8 cellular contexts compared by ENCODE assay signal in the genomic region with DNA sequence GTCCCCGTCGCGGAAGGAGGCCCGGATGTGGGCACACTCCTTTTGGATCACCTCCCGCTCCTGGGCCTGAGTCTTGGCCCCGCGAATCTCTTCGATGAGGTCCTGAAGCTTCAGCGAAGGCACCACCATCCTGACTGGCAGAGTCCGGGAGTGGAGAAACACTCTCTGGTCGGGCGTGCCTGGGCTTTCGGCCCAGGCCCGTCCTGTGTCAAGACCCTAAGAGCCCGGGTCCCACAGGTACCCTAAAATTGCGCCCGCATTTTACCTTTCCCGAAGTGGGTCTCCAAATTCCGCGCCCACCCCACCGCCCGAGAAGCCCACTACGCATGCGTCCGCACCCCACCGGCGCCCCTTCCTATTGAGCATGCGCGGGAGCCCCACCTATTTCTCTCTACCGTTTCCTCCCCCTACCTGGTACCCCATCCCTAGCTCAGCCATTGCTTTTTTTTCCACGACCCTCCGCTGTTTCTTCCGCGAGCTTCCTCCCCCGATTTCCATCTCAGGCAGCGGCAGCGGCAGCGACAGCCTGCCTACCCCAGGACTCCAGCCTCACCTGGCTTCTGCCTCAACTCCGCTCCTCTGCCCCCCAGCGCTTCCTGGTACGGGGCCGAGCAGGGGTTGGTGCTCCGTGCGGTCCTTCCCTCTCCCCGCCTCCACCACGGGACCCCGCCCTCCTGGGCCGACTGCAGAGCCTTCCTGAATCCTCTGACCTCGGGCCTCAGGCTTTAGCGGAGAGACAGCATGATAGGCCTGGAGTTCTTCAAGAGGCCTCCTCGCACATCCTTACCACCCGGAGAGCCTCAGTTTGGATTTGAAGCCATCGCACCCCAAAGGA. TPM values are rescaled to one million over a fixed set of nuclear protein-coding genes. Genes with fewer than 3 reads are reported as not detected.
A peak's percentile ranks its signal among the peaks of the same experiment; 100 is the strongest.
DNase-seq lines count a peak whose midpoint lies in the region; FAIRE-seq and TF ChIP-seq lines count a peak whose summit lies in the region.

A gene with protein sequence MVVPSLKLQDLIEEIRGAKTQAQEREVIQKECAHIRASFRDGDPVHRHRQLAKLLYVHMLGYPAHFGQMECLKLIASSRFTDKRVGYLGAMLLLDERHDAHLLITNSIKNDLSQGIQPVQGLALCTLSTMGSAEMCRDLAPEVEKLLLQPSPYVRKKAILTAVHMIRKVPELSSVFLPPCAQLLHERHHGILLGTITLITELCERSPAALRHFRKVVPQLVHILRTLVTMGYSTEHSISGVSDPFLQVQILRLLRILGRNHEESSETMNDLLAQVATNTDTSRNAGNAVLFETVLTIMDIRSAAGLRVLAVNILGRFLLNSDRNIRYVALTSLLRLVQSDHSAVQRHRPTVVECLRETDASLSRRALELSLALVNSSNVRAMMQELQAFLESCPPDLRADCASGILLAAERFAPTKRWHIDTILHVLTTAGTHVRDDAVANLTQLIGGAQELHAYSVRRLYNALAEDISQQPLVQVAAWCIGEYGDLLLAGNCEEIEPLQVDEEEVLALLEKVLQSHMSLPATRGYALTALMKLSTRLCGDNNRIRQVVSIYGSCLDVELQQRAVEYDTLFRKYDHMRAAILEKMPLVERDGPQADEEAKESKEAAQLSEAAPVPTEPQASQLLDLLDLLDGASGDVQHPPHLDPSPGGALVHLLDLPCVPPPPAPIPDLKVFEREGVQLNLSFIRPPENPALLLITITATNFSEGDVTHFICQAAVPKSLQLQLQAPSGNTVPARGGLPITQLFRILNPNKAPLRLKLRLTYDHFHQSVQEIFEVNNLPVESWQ (minus strand): TSS at position 606 of the 835 bp plus-strand sequence. CDS start 477 bp downstream, at position 129.

- FAIRE-seq in frontal cortex (lab: Jason Lieb, UNC), result no peak

- peak; percentile 82 to 97 for DNase-seq in HAP-1 (ENCODE audit: low spot score in 2 of 2)
- peak; percentile 77 for DNase-seq in MM.1S
- peak in 1 of 2 experiments; percentile 16 for DNase-seq in SJSA1 (ENCODE audit: low read depth in 1 of 2, low spot score in 2 of 2)
- peak; percentile 74 for DNase-seq in activated gamma-delta T cell treated with anti-CD3 and anti-CD28 coated beads, Interleukin-2, amount 50 U/mL, for 16 hours (ENCODE audit: low read depth)
- peak in 1 of 2 donors; percentile 67 for DNase-seq in frontal cortex (ENCODE audit: low spot score in 2 of 2)
- peak in 51 of 56 donors; percentile 44 to 85 (median 72) for DNase-seq in nucleus accumbens (lab: John Stamatoyannopoulos, UW)
- peak; percentile 90 for DNase-seq in testis

- intact Hi-C loops in testis (cut with DNase I; ENCODE audit: low total_unique reads), result no loop called here

- no peaks in the 10 kb centered on the region for H4K20me1 ChIP-seq in MM.1S (ENCODE audit: insufficient read depth, low read length)

- H2AFZ ChIP-seq in MM.1S (ENCODE audit: low read length), result peak within 1 kb of the TSS; percentile 79; the same call in 1 of the 2 replicates

- H3K4me2 ChIP-seq in MM.1S (ENCODE audit: low read depth, low read length), result peak within 1 kb of the TSS; percentile 73; the same call in 1 of the 2 replicates

- TF ChIP-seq POLR2A in testis (IDR thresholded peaks at IDR 0.05), result no peak

- H3K4me1 ChIP-seq in ES-I3 (ENCODE audit: insufficient read depth, low read length) (peaks cover 24% of the 10 kb centered on the region), HAP-1 (peaks cover 18% of the 10 kb centered on the region), MM.1S (ENCODE audit: low read length) (no peaks in the 10 kb centered on the region), SJSA1 (replicated peaks) (peaks cover 10% of the 10 kb centered on the region), testis (peaks cover 4% of the 10 kb centered on the region)

- WGBS in testis, 2 donors, result 1 to 2% methylated on average over 48 to 53 of the region's 53 CpGs

- H3F3A ChIP-seq in MM.1S (ENCODE audit: insufficient read depth, low read length), result no peaks in the 10 kb centered on the region

- H3K27ac ChIP-seq in MM.1S (ENCODE audit: low read length) (peak within 1 kb of the TSS; percentile 19; the same call in 1 of the 2 replicates), SJSA1 (no peak within 1 kb of the TSS), testis (peak within 1 kb of the TSS; percentile 2 to 85)

- H3K36me3 ChIP-seq in ES-I3 (ENCODE audit: insufficient read depth, low read length) (no peaks in the 10 kb centered on the region), HAP-1 (replicated peaks) (peaks cover 15% of the 10 kb centered on the region), MM.1S (replicated peaks; ENCODE audit: insufficient read depth, low read length) (no peaks in the 10 kb centered on the region), SJSA1 (no peaks in the 10 kb centered on the region), testis (ENCODE audit: low read depth, missing control alignments) (no peaks in the 10 kb centered on the region)

- H3K9me2 ChIP-seq in MM.1S (replicated peaks; ENCODE audit: insufficient read depth, low read length), result no peaks in the 10 kb centered on the region

- H3K9ac ChIP-seq in ES-I3 (ENCODE audit: low read depth, low read length) (peak within 1 kb of the TSS; percentile 87), MM.1S (ENCODE audit: low read length) (peak within 1 kb of the TSS; percentile 46; the same call in 1 of the 2 replicates)

- H3K9me3 ChIP-seq in ES-I3 (ENCODE audit: control insufficient read depth, insufficient read depth, low read length) (no peaks in the 10 kb centered on the region), HAP-1 (no peaks in the 10 kb centered on the region), MM.1S (replicated peaks; ENCODE audit: insufficient read depth, low read length) (no peaks in the 10 kb centered on the region), SJSA1 (replicated peaks) (no peaks in the 10 kb centered on the region), testis (no peaks in the 10 kb centered on the region)

- no peaks in the 10 kb centered on the region for H3K27me3 ChIP-seq in HAP-1 (ENCODE audit: low read depth)
- H3K27me3 ChIP-seq in MM.1S (replicated peaks; ENCODE audit: insufficient read depth, low read length), result no peaks in the 10 kb centered on the region
- no peaks in the 10 kb centered on the region; the same call in 1 of the 2 replicates for H3K27me3 ChIP-seq in SJSA1 (replicated peaks)
- no peaks in the 10 kb centered on the region for H3K27me3 ChIP-seq in testis

- TF ChIP-seq CTCF in MM.1S (IDR thresholded peaks at IDR 0.05; ENCODE audit: low read length) (no peak), testis (IDR thresholded peaks at IDR 0.05) (no peak)

- H3K4me3 ChIP-seq in HAP-1 (peak within 1 kb of the TSS; percentile 79), MM.1S (ENCODE audit: low read length) (peak within 1 kb of the TSS; percentile 81), SJSA1 (peak within 1 kb of the TSS; percentile 36), testis (peak within 1 kb of the TSS; percentile 58 to 65)

- H3K79me2 ChIP-seq in MM.1S (ENCODE audit: low read length), result 0 out of 2 replicates have a peak, but pooled peaks cover 8% of the 10 kb centered on the region

- in situ Hi-C loops in HAP-1 (cut with MboI; ENCODE audit: low sequenced_read_pairs), result no loop called here

RNA-seq across cellular contexts. Expression of the gene that starts here (rescaled TPM):
- 0.74 and 1.1 TPM in 2 replicates for total RNA-seq in SJSA1 (2014; rRNA removed; shearing (Covaris generic))
- total RNA-seq in frontal cortex (12.6 TPM), testis (10 to 100 TPM; 76.9 to 83.4 TPM)
- polyA plus RNA-seq in testis (ENCODE audit: insufficient read depth, low read depth, low replicate concordance), result 33.6 TPM
